ENCODE assay signal across 13 cellular contexts in the genomic region with DNA sequence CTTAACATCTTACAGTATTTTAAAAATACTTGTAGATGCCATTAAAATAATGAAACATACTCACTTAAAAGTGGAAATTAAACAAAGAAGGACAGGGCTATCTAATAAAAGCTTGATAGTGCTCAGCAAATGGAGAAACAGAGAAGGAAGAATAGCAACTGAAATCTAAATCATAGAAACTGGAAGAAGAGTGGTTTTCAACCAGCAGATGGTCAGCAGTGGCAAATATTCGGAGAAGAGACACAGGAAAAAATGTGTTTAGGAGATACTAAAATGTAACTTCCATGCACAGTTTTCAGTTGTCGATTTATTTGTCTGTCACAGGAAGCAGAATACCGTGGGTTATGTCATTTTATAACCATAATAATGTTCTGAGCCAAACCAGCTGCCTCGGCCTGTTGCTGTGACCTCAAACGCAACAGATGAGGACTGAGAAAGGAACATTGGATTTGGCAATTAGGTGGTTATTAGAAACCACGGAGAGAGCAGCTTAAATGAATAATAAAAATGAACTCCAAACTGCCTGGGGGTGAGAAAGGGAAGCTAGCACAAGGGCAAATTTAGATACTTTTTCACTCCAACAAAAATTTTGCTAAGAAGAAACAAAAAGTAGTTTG.
DNase-seq lines count a peak whose midpoint lies in the region; ATAC-seq, FAIRE-seq and TF ChIP-seq lines count a peak whose summit lies in the region.
"Had no signal": no experiment of that assay in that cellular context is flagged by ENCODE, and none has a peak within 500 bp of the region (broad histone marks: within the 10 kb centered on the region; RNA-seq: fewer than 3 reads in every experiment).

No MANE protein-coding gene starts in this region.

- DNase-seq in AG10803 (ENCODE audit: low read depth) (peak; percentile 78), IMR-90 (peak; percentile 32), mucosa of descending colon (peak in 1 of 3 donors; percentile 19), HPDE6-E6E7 (ENCODE audit: extremely low spot score) (no peak), NCI-H2227 treated with DMSO at 0.1 percent for 48 hours (lab: John Stamatoyannopoulos, UW) (no peak), SKM-1 treated with dmso at 0.1 percent for 144 hours (lab: John Stamatoyannopoulos, UW; ENCODE audit: unreplicated experiment) (no peak)
- DNase-seq in activated CD8-positive, alpha-beta T cell treated with anti-CD3 and anti-CD28 coated beads for 36 hours, result no peak
- DNase-seq: activated CD4-positive, alpha-beta T cell treated with anti-CD3 and anti-CD28 coated beads for 36 hours; activated T-cell treated with anti-CD3 and anti-CD28 coated beads, Interleukin-2, amount 50 U/mL, for 4 hours; NCI-H2171 treated with DMSO at 0.1 percent for 48 hours; nucleus accumbens had no signal

- H2AK9ac ChIP-seq in IMR-90 (replicated peaks; ENCODE audit: low read depth, low read length, poor library complexity), result no peak overlapping the region

- CTCF ChIA-PET in IMR-90 (lab: Yijun Ruan, JAX), result no interaction called here
- CTCF ChIA-PET in activated CD8-positive, alpha-beta T cell treated with anti-CD3 and anti-CD28 coated beads for 36 hours (lab: Charles Lee), result no interaction called here

- H4K91ac ChIP-seq in IMR-90 (ENCODE audit: insufficient read depth, low read depth, low read length), result no peak overlapping the region

- H3K4ac ChIP-seq in IMR-90 (ENCODE audit: low read depth, low read length), result no peak overlapping the region

- H2BK5ac ChIP-seq in IMR-90 (ENCODE audit: low read depth, low read length, poor library complexity, severe bottlenecking), result no peak overlapping the region

- H3K27me3 Mint-ChIP-seq in activated CD8-positive, alpha-beta T cell treated with anti-CD3 and anti-CD28 coated beads for 36 hours, result peaks cover 3% of the 10 kb centered on the region
- H3K27me3 Mint-ChIP-seq: activated CD4-positive, alpha-beta T cell treated with anti-CD3 and anti-CD28 coated beads for 36 hours had no signal

- dilution Hi-C loops in IMR-90 (cut with HindIII; ENCODE audit: low sequenced_read_pairs, unreplicated experiment), result no loop called here

- no CpG with 5 or more reads among the region's 6 CpGs for WGBS in IMR-90 (ENCODE audit: extremely low coverage in 2 of 2, insufficient read length in 1 of 2), 2 experiments

- H4K8ac ChIP-seq in IMR-90 (ENCODE audit: low read depth in 2 of 2, low read length in 2 of 2), result no peak overlapping the region; a peak in 1 of 4 replicates

- no peak overlapping the region for H3K23ac ChIP-seq in IMR-90 (ENCODE audit: low read depth, low read length)

- TF ChIP-seq CTCF in AG10803 (conservative IDR thresholded peaks at IDR 0.05; ENCODE audit: low read length), result no peak
- TF ChIP-seq CTCF in IMR-90 (conservative IDR thresholded peaks at IDR 0.05; ENCODE audit: low read depth, low read length), result no peak
- no peak for TF ChIP-seq CTCF in mucosa of descending colon (IDR thresholded peaks at IDR 0.05)
- no peak for TF ChIP-seq CTCF in activated CD8-positive, alpha-beta T cell treated with anti-CD3 and anti-CD28 coated beads for 36 hours (IDR thresholded peaks at IDR 0.05)

- no peak overlapping the region for H2AFZ ChIP-seq in IMR-90 (replicated peaks; ENCODE audit: low read length, poor library complexity)

- H3K9me3 ChIP-seq in IMR-90 (ENCODE audit: control insufficient read depth, insufficient read depth, low read length) (0 out of 2 replicates have a peak, but pooled peaks cover 2% of the 10 kb centered on the region), mucosa of descending colon (no peaks in the 10 kb centered on the region)
- H3K9me3 ChIP-seq: tibial artery had no signal

- H2BK120ac ChIP-seq in IMR-90 (ENCODE audit: low read depth, low read length), result no peak overlapping the region

- H3K14ac ChIP-seq in IMR-90 (replicated peaks; ENCODE audit: low read depth, low read length), result no peak overlapping the region

- FAIRE-seq in endometrium (lab: Jason Lieb, UNC), result peak; percentile 96

- no peak overlapping the region for H3K27ac Mint-ChIP-seq in activated CD8-positive, alpha-beta T cell treated with anti-CD3 and anti-CD28 coated beads for 36 hours
- H3K27ac Mint-ChIP-seq: activated CD4-positive, alpha-beta T cell treated with anti-CD3 and anti-CD28 coated beads for 36 hours had no signal

- POLR2A ChIA-PET in IMR-90 (lab: Charles Lee; ENCODE audit: unreplicated experiment), result no interaction called here
- POLR2A ChIA-PET in activated CD8-positive, alpha-beta T cell treated with anti-CD3 and anti-CD28 coated beads for 36 hours (lab: Charles Lee), result no interaction called here

- no peak overlapping the region for H3K18ac ChIP-seq in IMR-90 (ENCODE audit: low read depth, low read length)

- no peak for TF ChIP-seq POLR2A in IMR-90 (IDR thresholded peaks at IDR 0.05; ENCODE audit: low read depth, low read length)

- H3K36me3 ChIP-seq in IMR-90 (ENCODE audit: control insufficient read depth, insufficient read depth, low read length) (no peaks in the 10 kb centered on the region), mucosa of descending colon (ENCODE audit: low read depth) (no peaks in the 10 kb centered on the region)
- H3K36me3 ChIP-seq: tibial artery had no signal

- no peak overlapping the region for H2AK5ac ChIP-seq in IMR-90 (ENCODE audit: low read depth, low read length)

- in situ Hi-C loops in IMR-90 (cut with MboI; ENCODE audit: low sequenced_read_pairs), result no loop called here

- H3K36me3 Mint-ChIP-seq in activated CD8-positive, alpha-beta T cell treated with anti-CD3 and anti-CD28 coated beads for 36 hours (ENCODE audit: low read depth), result no peaks in the 10 kb centered on the region

- no peak overlapping the region for H3K9ac ChIP-seq in IMR-90 (ENCODE audit: low read depth, low read length)

- no peak overlapping the region for H3K27ac ChIP-seq in IMR-90 (ENCODE audit: insufficient read depth, low read length)
- H3K27ac ChIP-seq: tibial artery had no signal

- no peaks in the 10 kb centered on the region for H3K79me1 ChIP-seq in IMR-90 (ENCODE audit: low read depth in 1 of 2, low read length in 2 of 2)

- no peak overlapping the region for H2BK20ac ChIP-seq in IMR-90 (ENCODE audit: low read depth, low read length)

- H3K4me3 ChIP-seq in AG10803 (ENCODE audit: low read length), result no peak overlapping the region
- H3K4me3 ChIP-seq in IMR-90 (ENCODE audit: insufficient read depth, low read depth, low read length), result no peak overlapping the region
- H3K4me3 ChIP-seq in mucosa of descending colon, result no peak overlapping the region
- H3K4me3 ChIP-seq: tibial artery had no signal

- ATAC-seq in IMR-90 (ENCODE audit: low read depth) (no peak), mucosa of descending colon (peak; percentile 70)
- no peak for ATAC-seq in activated CD8-positive, alpha-beta T cell treated with anti-CD3 and anti-CD28 coated beads for 36 hours
- ATAC-seq: activated CD4-positive, alpha-beta T cell treated with anti-CD3 and anti-CD28 coated beads for 36 hours; activated T-cell treated with anti-CD3 and anti-CD28 coated beads, Interleukin-2, amount 50 U/mL, for 4 hours had no signal

- no peak overlapping the region for H4K5ac ChIP-seq in IMR-90 (ENCODE audit: low read depth, low read length)

- no peaks in the 10 kb centered on the region for H3K27me3 ChIP-seq in IMR-90 (ENCODE audit: control insufficient read depth, insufficient read depth, low read length)
- H3K27me3 ChIP-seq: tibial artery had no signal

- H3K4me3 Mint-ChIP-seq in activated CD8-positive, alpha-beta T cell treated with anti-CD3 and anti-CD28 coated beads for 36 hours, result no peak overlapping the region
- H3K4me3 Mint-ChIP-seq: activated CD4-positive, alpha-beta T cell treated with anti-CD3 and anti-CD28 coated beads for 36 hours; activated T-cell treated with anti-CD3 and anti-CD28 coated beads, Interleukin-2, amount 50 U/mL, for 4 hours had no signal

- no peak for TF ChIP-seq RAD21 in IMR-90 (IDR thresholded peaks at IDR 0.05; ENCODE audit: low read length)

- no peaks in the 10 kb centered on the region for H3K4me1 ChIP-seq in IMR-90 (ENCODE audit: control insufficient read depth, insufficient read depth, low read length)
- no peaks in the 10 kb centered on the region for H3K4me1 ChIP-seq in mucosa of descending colon (ENCODE audit: low read depth)

- no peak overlapping the region for H2BK15ac ChIP-seq in IMR-90 (ENCODE audit: low read depth, low read length)

- no peaks in the 10 kb centered on the region for H3K9me1 ChIP-seq in IMR-90 (ENCODE audit: insufficient read depth, low read length)

- no TSS peak for BruUV-seq in IMR-90 (replicated peaks; lab: Mats Ljungman, UMichigan)

- H3K4me1 Mint-ChIP-seq in activated CD8-positive, alpha-beta T cell treated with anti-CD3 and anti-CD28 coated beads for 36 hours (ENCODE audit: low read depth), result peaks cover 2% of the 10 kb centered on the region
- H3K4me1 Mint-ChIP-seq: activated CD4-positive, alpha-beta T cell treated with anti-CD3 and anti-CD28 coated beads for 36 hours had no signal

- peaks cover 8% of the 10 kb centered on the region for H3K9me3 Mint-ChIP-seq in activated CD8-positive, alpha-beta T cell treated with anti-CD3 and anti-CD28 coated beads for 36 hours

- H3K56ac ChIP-seq in IMR-90 (ENCODE audit: extremely low read depth, insufficient read depth, low read length), result no peak overlapping the region

- H3K4me2 ChIP-seq in IMR-90 (ENCODE audit: low read depth, low read length), result peak overlapping the region; percentile 4; the same call in 1 of the 2 replicates

- intact Hi-C loops in IMR-90 (cut with micrococcal nuclease), result no loop called here
- intact Hi-C loops in mucosa of descending colon (cut with DNase I, micrococcal nuclease), result no loop called here
- intact Hi-C loops in activated CD8-positive, alpha-beta T cell treated with anti-CD3 and anti-CD28 coated beads for 36 hours (cut with micrococcal nuclease), result no loop called here

- no peaks in the 10 kb centered on the region for H4K20me1 ChIP-seq in IMR-90 (ENCODE audit: insufficient read depth, low read length)

TF ChIP-seq in IMR-90, 13 proteins besides CTCF, POLR2A, EP300 and RAD21 (continues in another document):
- TF ChIP-seq, protein P1, sequence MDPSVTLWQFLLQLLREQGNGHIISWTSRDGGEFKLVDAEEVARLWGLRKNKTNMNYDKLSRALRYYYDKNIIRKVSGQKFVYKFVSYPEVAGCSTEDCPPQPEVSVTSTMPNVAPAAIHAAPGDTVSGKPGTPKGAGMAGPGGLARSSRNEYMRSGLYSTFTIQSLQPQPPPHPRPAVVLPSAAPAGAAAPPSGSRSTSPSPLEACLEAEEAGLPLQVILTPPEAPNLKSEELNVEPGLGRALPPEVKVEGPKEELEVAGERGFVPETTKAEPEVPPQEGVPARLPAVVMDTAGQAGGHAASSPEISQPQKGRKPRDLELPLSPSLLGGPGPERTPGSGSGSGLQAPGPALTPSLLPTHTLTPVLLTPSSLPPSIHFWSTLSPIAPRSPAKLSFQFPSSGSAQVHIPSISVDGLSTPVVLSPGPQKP (IDR thresholded peaks at IDR 0.05; ENCODE audit: borderline replicate concordance, low read depth, low read length), result no peak
- no peak for TF ChIP-seq MAFK (IDR thresholded peaks at IDR 0.05; ENCODE audit: low read depth, low read length)
- no peak for TF ChIP-seq SMC3 (IDR thresholded peaks at IDR 0.05; ENCODE audit: low read depth, low read length)
- no peak for TF ChIP-seq NFE2L2 (IDR thresholded peaks at IDR 0.05; ENCODE audit: low read depth, low read length)
- TF ChIP-seq MAZ (IDR thresholded peaks at IDR 0.05; ENCODE audit: borderline replicate concordance, low read depth, low read length), result no peak
- no peak for TF ChIP-seq FOS (IDR thresholded peaks at IDR 0.05; ENCODE audit: low read depth, low read length)
- no peak for TF ChIP-seq RCOR1 (IDR thresholded peaks at IDR 0.05; ENCODE audit: insufficient replicate concordance, low read length)

Comparison
In these comparisons a context has a peak if more than half of its experiments do, and no peak if none do; other contexts are left out.
1. DNase-seq: peak in AG10803 (single experiment) and IMR-90 (single experiment); none in HPDE6-E6E7 (single experiment), NCI-H2227 treated with DMSO at 0.1 percent for 48 hours (single experiment), SKM-1 treated with dmso at 0.1 percent for 144 hours (single experiment) and activated CD8-positive, alpha-beta T cell treated with anti-CD3 and anti-CD28 coated beads for 36 hours (single experiment).